ENCODE assay signal across 8 cellular contexts in the genomic region with DNA sequence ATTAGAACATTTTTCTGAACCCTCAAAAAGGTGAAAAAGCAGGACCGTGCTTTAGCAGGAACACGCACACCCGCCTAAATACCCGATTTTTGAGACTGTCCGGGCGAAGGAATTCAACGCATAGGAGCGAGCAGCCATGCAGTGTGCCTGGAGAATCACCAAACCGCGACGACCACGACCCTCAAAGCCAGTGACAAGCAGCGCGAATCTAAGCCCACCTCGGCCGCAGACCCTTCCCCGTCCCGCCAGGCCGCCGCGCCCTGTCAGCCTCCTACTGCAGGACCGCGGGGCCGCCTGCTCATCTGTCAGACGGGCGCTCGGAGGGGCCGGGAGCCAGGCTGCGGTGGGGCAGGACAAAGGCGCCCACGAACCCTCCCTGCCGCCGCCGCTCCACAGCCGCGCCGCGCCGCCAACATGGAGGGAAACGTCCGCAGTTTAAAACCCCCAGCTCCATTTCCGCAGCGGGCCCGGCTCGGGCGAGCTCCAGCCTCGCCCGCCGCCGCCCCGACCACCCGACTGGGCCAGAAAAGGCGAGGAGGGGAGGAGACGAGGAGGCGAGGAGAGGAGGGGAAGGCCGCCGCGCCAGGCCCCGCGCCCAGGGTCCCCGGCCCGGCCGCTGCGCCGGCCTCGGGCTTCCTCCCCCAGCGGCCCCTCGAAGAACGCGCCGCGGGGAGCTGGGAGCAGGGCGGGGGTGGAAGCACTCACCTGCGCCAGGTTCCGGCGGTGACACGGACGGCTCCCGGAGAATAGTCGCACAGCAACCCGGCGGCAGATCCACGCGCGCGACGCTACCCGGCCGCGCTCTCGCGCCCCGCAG. TPM values are rescaled to one million over a fixed set of nuclear protein-coding genes. Genes with fewer than 3 reads are reported as not detected.
A peak's percentile ranks its signal among the peaks of the same experiment; 100 is the strongest.
DNase-seq lines count a peak whose midpoint lies in the region; ATAC-seq and TF ChIP-seq lines count a peak whose summit lies in the region.

A gene (minus strand): TSS at position 790 of the 817 bp plus-strand sequence. CDS start 3,963 bp downstream, outside the sequence.

- no peak for TF ChIP-seq CTCF in activated CD8-positive, alpha-beta T cell treated with anti-CD3 and anti-CD28 coated beads for 36 hours (IDR thresholded peaks at IDR 0.05)
- no peak for TF ChIP-seq CTCF in fibroblast of pulmonary artery (IDR thresholded peaks at IDR 0.05; ENCODE audit: low read length, missing control alignments)
- TF ChIP-seq CTCF in nephron progenitor cell (IDR thresholded peaks at IDR 0.05) = no peak
- TF ChIP-seq CTCF in GM10248 (IDR thresholded peaks at IDR 0.05; ENCODE audit: control extremely low read depth, extremely low read depth, low read depth, missing control alignments) = no peak

- DNase-seq in DMS79 treated with DMSO at 0.1 percent for 48 hours (lab: John Stamatoyannopoulos, UW) = peak; percentile 36
- peak; percentile 41 for DNase-seq in activated CD8-positive, alpha-beta T cell treated with anti-CD3 and anti-CD28 coated beads for 36 hours
- no peak for DNase-seq in fibroblast of pulmonary artery (ENCODE audit: low read depth)
- peak; percentile 71 for DNase-seq in nephron progenitor cell
- DNase-seq in GM10248 (ENCODE audit: extremely low spot score) = no peak
- no peak for DNase-seq in NCI-H524 treated with DMSO at 0.1 percent for 48 hours (lab: John Stamatoyannopoulos, UW)

- peak within 1 kb of the TSS; percentile 83 for H3K4me3 ChIP-seq in fibroblast of pulmonary artery (replicated peaks; ENCODE audit: low read depth, low read length)

- peak within 1 kb of the TSS; percentile 93 for H3K27ac Mint-ChIP-seq in activated CD8-positive, alpha-beta T cell treated with anti-CD3 and anti-CD28 coated beads for 36 hours
- H3K27ac Mint-ChIP-seq in nephron progenitor cell = peak within 1 kb of the TSS; percentile 90

- intact Hi-C loops in activated CD8-positive, alpha-beta T cell treated with anti-CD3 and anti-CD28 coated beads for 36 hours (cut with micrococcal nuclease) = no loop called here

- H3K4me3 Mint-ChIP-seq in activated CD8-positive, alpha-beta T cell treated with anti-CD3 and anti-CD28 coated beads for 36 hours = peak within 1 kb of the TSS; percentile 99
- peak within 1 kb of the TSS; percentile 92 for H3K4me3 Mint-ChIP-seq in nephron progenitor cell

- H3K27me3 Mint-ChIP-seq in activated CD8-positive, alpha-beta T cell treated with anti-CD3 and anti-CD28 coated beads for 36 hours = no peaks in the 10 kb centered on the region
- H3K27me3 Mint-ChIP-seq in nephron progenitor cell (ENCODE audit: low read depth, poor library complexity) = peaks cover 6% of the 10 kb centered on the region

- peaks cover 28% of the 10 kb centered on the region for H3K36me3 Mint-ChIP-seq in activated CD8-positive, alpha-beta T cell treated with anti-CD3 and anti-CD28 coated beads for 36 hours (ENCODE audit: low read depth)
- H3K36me3 Mint-ChIP-seq in nephron progenitor cell (ENCODE audit: low read depth) = peaks cover 11% of the 10 kb centered on the region

- POLR2A ChIA-PET in activated CD8-positive, alpha-beta T cell treated with anti-CD3 and anti-CD28 coated beads for 36 hours (lab: Charles Lee) = interaction anchor here (1.1 to 9.7 kb wide), 7 partner anchors 17 to 572 kb away, joined by 3 to 109 read pairs (median 5); a partner anchor contains a TSS
- POLR2A ChIA-PET in GM10248 (lab: Yijun Ruan, JAX) = interaction anchor here (0.6 to 1.1 kb wide), 2 partner anchors 12 to 17 kb away, joined by 4 to 7 read pairs; no protein-coding TSS in a partner anchor

- CTCF ChIA-PET in activated CD8-positive, alpha-beta T cell treated with anti-CD3 and anti-CD28 coated beads for 36 hours (lab: Charles Lee) = interaction anchor here (0.7 to 2.2 kb wide), 8 partner anchors 13 to 560 kb away, joined by 3 to 5 read pairs (median 4); no protein-coding TSS in a partner anchor
- CTCF ChIA-PET in GM10248 (lab: Yijun Ruan, JAX) = interaction anchor here (1.0 to 6.2 kb wide), 4 partner anchors 13 to 30 kb away, joined by 3 to 30 read pairs (median 7); no protein-coding TSS in a partner anchor

- ATAC-seq in GM19467 (IDR thresholded peaks at IDR 0.05; ENCODE audit: unreplicated experiment) = peak; percentile 34
- ATAC-seq in HG03558 (IDR thresholded peaks at IDR 0.05; ENCODE audit: extremely low read depth, unreplicated experiment) = peak; percentile 3
- ATAC-seq in activated CD8-positive, alpha-beta T cell treated with anti-CD3 and anti-CD28 coated beads for 36 hours = peak; percentile 28

- H3K9me3 Mint-ChIP-seq in activated CD8-positive, alpha-beta T cell treated with anti-CD3 and anti-CD28 coated beads for 36 hours = peaks cover 2% of the 10 kb centered on the region
- H3K9me3 Mint-ChIP-seq in nephron progenitor cell = peaks cover 22% of the 10 kb centered on the region

- H3K4me1 Mint-ChIP-seq in activated CD8-positive, alpha-beta T cell treated with anti-CD3 and anti-CD28 coated beads for 36 hours (ENCODE audit: low read depth) = peaks cover 54% of the 10 kb centered on the region
- H3K4me1 Mint-ChIP-seq in nephron progenitor cell = peaks cover 54% of the 10 kb centered on the region

RNA-seq across cellular contexts. Expression of the gene that starts here (rescaled TPM):
- total RNA-seq in activated CD8-positive, alpha-beta T cell treated with anti-CD3 and anti-CD28 coated beads for 36 hours = 100 to 1,000 TPM; 145 to 156 TPM

Comparison
In these comparisons a context has a peak if more than half of its experiments do, and no peak if none do; other contexts are left out.
1. DNase-seq: peak in DMS79 treated with DMSO at 0.1 percent for 48 hours (single experiment), activated CD8-positive, alpha-beta T cell treated with anti-CD3 and anti-CD28 coated beads for 36 hours (single experiment) and nephron progenitor cell (single experiment); none in fibroblast of pulmonary artery (single experiment), GM10248 (single experiment) and NCI-H524 treated with DMSO at 0.1 percent for 48 hours (single experiment).
2. Peak in every context shown above with its lines, with median percentiles within 50 percentile points of each other: ATAC-seq.